ENCODE assay signal across 14 cellular contexts in genomic region chr9:137984005-137984404, GRCh38.
A peak's percentile ranks its signal among the peaks of the same experiment; 100 is the strongest.
DNase-seq lines count a peak whose midpoint lies in the region; ATAC-seq and TF ChIP-seq lines count a peak whose summit lies in the region.
"Had no signal": no experiment of that assay in that cellular context is flagged by ENCODE, and none has a peak within 500 bp of the region (broad histone marks: within the 10 kb centered on the region; RNA-seq: fewer than 3 reads in every experiment).

No MANE protein-coding gene starts in this region.

- TF ChIP-seq CTCF in right atrium auricular region (IDR thresholded peaks at IDR 0.05): no peak
- no peak for TF ChIP-seq CTCF in osteoblast (IDR thresholded peaks at IDR 0.05; ENCODE audit: extremely low read depth, low read depth, low read length)
- no peak for TF ChIP-seq CTCF in stomach (IDR thresholded peaks at IDR 0.05)

- no peaks in the 10 kb centered on the region for H4K20me1 ChIP-seq in osteoblast (ENCODE audit: insufficient read depth, low read length)

- no peak for TF ChIP-seq EP300 in stomach (IDR thresholded peaks at IDR 0.05)

- H3K27ac Mint-ChIP-seq in activated CD8-positive, alpha-beta T cell treated with anti-CD3 and anti-CD28 coated beads, Interleukin-2, amount 10 ng/mL, durations not matched to agents 7 days and 5 days: no peak overlapping the region
- H3K27ac Mint-ChIP-seq: CD4-positive, alpha-beta T cell; GM23338 had no signal

- H3K27me3 ChIP-seq in right atrium auricular region: no peaks in the 10 kb centered on the region
- H3K27me3 ChIP-seq in osteoblast (ENCODE audit: insufficient read depth, low read length): no peaks in the 10 kb centered on the region
- peaks cover 0 to 47% (median 6%) of the 10 kb centered on the region in 3 donors for H3K27me3 ChIP-seq in stomach

- intact Hi-C loops in Right ventricle myocardium superior (cut with DNase I): no loop called here
- intact Hi-C loops in stomach (cut with DNase I; ENCODE audit: low total_unique reads): no loop called here

- H3K36me3 ChIP-seq in right atrium auricular region: no peaks in the 10 kb centered on the region
- H3K36me3 ChIP-seq in osteoblast (ENCODE audit: insufficient read depth, low read length): no peaks in the 10 kb centered on the region
- H3K36me3 ChIP-seq in stomach: no peaks in the 10 kb centered on the region

- no peak overlapping the region for H3K27ac ChIP-seq in right atrium auricular region
- H3K27ac ChIP-seq in osteoblast (ENCODE audit: low read depth, low read length): no peak overlapping the region
- H3K27ac ChIP-seq in stomach: no peak overlapping the region
- H3K27ac ChIP-seq: C4-2B had no signal

- no peaks in the 10 kb centered on the region for H3K36me3 Mint-ChIP-seq in activated CD8-positive, alpha-beta T cell treated with anti-CD3 and anti-CD28 coated beads, Interleukin-2, amount 10 ng/mL, durations not matched to agents 7 days and 5 days (ENCODE audit: low read depth)

- H3K4me1 Mint-ChIP-seq in activated CD8-positive, alpha-beta T cell treated with anti-CD3 and anti-CD28 coated beads, Interleukin-2, amount 10 ng/mL, durations not matched to agents 7 days and 5 days (ENCODE audit: low read depth): peaks cover under 1% of the 10 kb centered on the region
- H3K4me1 Mint-ChIP-seq: GM23338 had no signal

- no peak overlapping the region for H3K4me3 Mint-ChIP-seq in activated CD8-positive, alpha-beta T cell treated with anti-CD3 and anti-CD28 coated beads, Interleukin-2, amount 10 ng/mL, durations not matched to agents 7 days and 5 days
- H3K4me3 Mint-ChIP-seq: CD4-positive, alpha-beta T cell; GM23338 had no signal

- H3K9me3 Mint-ChIP-seq in activated CD8-positive, alpha-beta T cell treated with anti-CD3 and anti-CD28 coated beads, Interleukin-2, amount 10 ng/mL, durations not matched to agents 7 days and 5 days (ENCODE audit: insufficient read depth): no peaks in the 10 kb centered on the region
- H3K9me3 Mint-ChIP-seq: CD4-positive, alpha-beta T cell had no signal

- H3K4me1 ChIP-seq in right atrium auricular region: no peaks in the 10 kb centered on the region
- no peaks in the 10 kb centered on the region for H3K4me1 ChIP-seq in osteoblast (ENCODE audit: insufficient read depth, low read length)
- H3K4me1 ChIP-seq in stomach: no peaks in the 10 kb centered on the region

- CTCF ChIA-PET in activated CD8-positive, alpha-beta T cell treated with anti-CD3 and anti-CD28 coated beads, Interleukin-2, amount 10 ng/mL, durations not matched to agents 7 days and 5 days (lab: Charles Lee): no interaction called here

- H3K4me2 ChIP-seq in osteoblast (ENCODE audit: insufficient read depth, low read length): no peak overlapping the region
- H3K4me2 ChIP-seq: GM23338 had no signal

- H3K4me3 ChIP-seq in right atrium auricular region (no peak overlapping the region), osteoblast (ENCODE audit: insufficient read depth, low read length) (no peak overlapping the region), stomach (no peak overlapping the region)
- H3K4me3 ChIP-seq: GM23338 had no signal

- no peak for TF ChIP-seq POLR2A in stomach (IDR thresholded peaks at IDR 0.05)

- H3K9me3 ChIP-seq in right atrium auricular region: no peaks in the 10 kb centered on the region
- H3K9me3 ChIP-seq in osteoblast (ENCODE audit: low read depth, low read length): no peaks in the 10 kb centered on the region
- no peaks in the 10 kb centered on the region for H3K9me3 ChIP-seq in stomach

- DNase-seq in Right ventricle myocardium superior (peak; percentile 29), right atrium auricular region (ENCODE audit: low spot score) (no peak), ecto neural progenitor cell (ENCODE audit: low spot score) (peak; percentile 13), osteoblast (ENCODE audit: insufficient read length, low spot score, missing footprints) (peak; percentile 44), stomach (peak; percentile 18), amniotic stem cell (lab: John Stamatoyannopoulos, UW) (no peak)
- DNase-seq in activated T-cell treated with anti-CD3 and anti-CD28 coated beads, Interleukin-2, amount 50 U/mL, for 48 hours: no peak
- no peak for DNase-seq in activated CD8-positive, alpha-beta T cell treated with anti-CD3 and anti-CD28 coated beads, Interleukin-2, amount 10 ng/mL, durations not matched to agents 7 days and 5 days
- DNase-seq: ACHN; Caco-2; CD4-positive, alpha-beta T cell had no signal

- ATAC-seq in Right ventricle myocardium superior (ENCODE audit: poor library complexity): no peak
- ATAC-seq in activated CD8-positive, alpha-beta T cell treated with anti-CD3 and anti-CD28 coated beads, Interleukin-2, amount 10 ng/mL, durations not matched to agents 7 days and 5 days: no peak
- ATAC-seq: GM23338, HCT116 had no signal

- WGBS in stomach, 5 donors: 81 to 86% (median 84%) methylated on average over 15 to 16 of the region's 16 CpGs

- peaks cover 3% of the 10 kb centered on the region for H3K27me3 Mint-ChIP-seq in activated CD8-positive, alpha-beta T cell treated with anti-CD3 and anti-CD28 coated beads, Interleukin-2, amount 10 ng/mL, durations not matched to agents 7 days and 5 days (ENCODE audit: low read depth)

- H3K79me2 ChIP-seq in osteoblast (ENCODE audit: insufficient read depth, low read length): no peaks in the 10 kb centered on the region

- H2AFZ ChIP-seq in osteoblast (ENCODE audit: low read length): no peak overlapping the region
- H2AFZ ChIP-seq: GM23338 had no signal

- POLR2A ChIA-PET in activated CD8-positive, alpha-beta T cell treated with anti-CD3 and anti-CD28 coated beads, Interleukin-2, amount 10 ng/mL, durations not matched to agents 7 days and 5 days (lab: Charles Lee): no interaction called here

Comparison
In these comparisons a context has a peak if more than half of its experiments do, and no peak if none do; other contexts are left out.
1. DNase-seq: peak in Right ventricle myocardium superior (single experiment), ecto neural progenitor cell (single experiment), osteoblast (single experiment) and stomach (single experiment); none in right atrium auricular region (single experiment), activated T-cell treated with anti-CD3 and anti-CD28 coated beads, Interleukin-2, amount 50 U/mL, for 48 hours (0 of 2), activated CD8-positive, alpha-beta T cell treated with anti-CD3 and anti-CD28 coated beads, Interleukin-2, amount 10 ng/mL, durations not matched to agents 7 days and 5 days (single experiment) and amniotic stem cell (single experiment).